In genomic region chr4:48141048-48141447, GRCh38 we compare ENCODE assay signal across 8 cellular contexts. TPM values are rescaled to one million over a fixed set of nuclear protein-coding genes. Genes with fewer than 3 reads are reported as not detected.
DNase-seq lines count a peak whose midpoint lies in the region; ATAC-seq, FAIRE-seq and TF ChIP-seq lines count a peak whose summit lies in the region.

No MANE protein-coding gene starts in this region.

- TF ChIP-seq EP300 in upper lobe of left lung (IDR thresholded peaks at IDR 0.05), result no peak

- no peaks in the 10 kb centered on the region for H4K20me1 ChIP-seq in astrocyte (ENCODE audit: insufficient read depth, low read length)

- peak; percentile 42 for TF ChIP-seq CTCF in BJ (IDR thresholded peaks at IDR 0.05; ENCODE audit: insufficient read depth, low read depth, low read length)
- TF ChIP-seq CTCF in astrocyte (IDR thresholded peaks at IDR 0.05; ENCODE audit: insufficient read depth, low read depth, low read length), result peak; percentile 53
- TF ChIP-seq CTCF in upper lobe of left lung (IDR thresholded peaks at IDR 0.05), result peak; percentile 31 to 61 (median 46)

- WGBS in upper lobe of left lung, 2 donors, result 54 to 55% methylated on average over 2 of the region's 2 CpGs

- no peak overlapping the region for H3K9ac ChIP-seq in astrocyte (ENCODE audit: low read length)

- DNase-seq in BJ (ENCODE audit: low read depth) (no peak), GM19239 (ENCODE audit: insufficient read length, low spot score) (no peak), NCI-H2081 treated with DMSO at 0.1 percent for 48 hours (lab: John Stamatoyannopoulos, UW) (peak; percentile 43), astrocyte (ENCODE audit: low read depth) (peak; percentile 14), upper lobe of left lung (no peak), NCI-H1930 (lab: John Stamatoyannopoulos, UW) (no peak)

- H3K9me3 ChIP-seq in astrocyte (ENCODE audit: insufficient read depth, low read depth, low read length) (no peaks in the 10 kb centered on the region), upper lobe of left lung (no peaks in the 10 kb centered on the region)

- no peak overlapping the region for H3K27ac Mint-ChIP-seq in astrocyte (ENCODE audit: unreplicated experiment)

- H3K27me3 ChIP-seq in BJ (ENCODE audit: control insufficient read depth, insufficient read depth, low read length) (peaks cover 1% of the 10 kb centered on the region; the same call in 1 of the 2 replicates), astrocyte (ENCODE audit: insufficient read depth, low read length) (no peaks in the 10 kb centered on the region), upper lobe of left lung (no peaks in the 10 kb centered on the region)

- FAIRE-seq in GM19239 (lab: Jason Lieb, UNC), result peak; percentile 83
- no peak for FAIRE-seq in astrocyte (lab: Jason Lieb, UNC)
- FAIRE-seq in islet of Langerhans (lab: Jason Lieb, UNC), result peak; percentile 98

- no peak overlapping the region for H3K27ac ChIP-seq in astrocyte (ENCODE audit: low read depth, low read length)
- no peak overlapping the region for H3K27ac ChIP-seq in upper lobe of left lung

- no peaks in the 10 kb centered on the region for H3K27me3 Mint-ChIP-seq in astrocyte (ENCODE audit: low read depth, unreplicated experiment)

- no peak overlapping the region for H3K4me2 ChIP-seq in astrocyte (ENCODE audit: low read length)

- H3K36me3 Mint-ChIP-seq in astrocyte (ENCODE audit: low read depth, unreplicated experiment), result peaks cover 5% of the 10 kb centered on the region

- H3K4me1 Mint-ChIP-seq in astrocyte (ENCODE audit: low read depth, unreplicated experiment), result peaks cover 11% of the 10 kb centered on the region

- no peaks in the 10 kb centered on the region for H3K9me3 Mint-ChIP-seq in astrocyte (ENCODE audit: unreplicated experiment)

- peak in 1 of 2 donors; percentile 67 for ATAC-seq in upper lobe of left lung (ENCODE audit: low FRiP score in 2 of 2)
- ATAC-seq in GM21825 (IDR thresholded peaks at IDR 0.05; ENCODE audit: unreplicated experiment), result no peak

- no peaks in the 10 kb centered on the region for H3K36me3 ChIP-seq in BJ (ENCODE audit: control insufficient read depth, insufficient read depth, low read length)
- H3K36me3 ChIP-seq in astrocyte (ENCODE audit: insufficient read depth, low read length), result no peaks in the 10 kb centered on the region
- peaks cover 0 to 18% (median 2%) of the 10 kb centered on the region in 4 donors for H3K36me3 ChIP-seq in upper lobe of left lung

- no peaks in the 10 kb centered on the region for H3K79me2 ChIP-seq in astrocyte (ENCODE audit: insufficient read depth, low read length)

- H3K4me3 Mint-ChIP-seq in astrocyte (ENCODE audit: unreplicated experiment), result no peak overlapping the region

- TF ChIP-seq POLR2A in upper lobe of left lung (IDR thresholded peaks at IDR 0.05), result no peak

- H3K4me3 ChIP-seq in BJ (ENCODE audit: low read depth, low read length) (no peak overlapping the region), astrocyte (ENCODE audit: insufficient read depth, low read depth, low read length) (no peak overlapping the region), upper lobe of left lung (no peak overlapping the region)

- H3K4me1 ChIP-seq in astrocyte (ENCODE audit: insufficient read depth, low read length) (no peaks in the 10 kb centered on the region), upper lobe of left lung (peaks cover 0 to 13% (median 0%) of the 10 kb centered on the region in 4 donors)

- H2AFZ ChIP-seq in astrocyte (ENCODE audit: low read depth, low read length), result no peak overlapping the region

- CTCF ChIA-PET in BJ (lab: Yijun Ruan, JAX), result interaction anchor here (1.0 to 3.4 kb wide), 8 partner anchors 9 to 107 kb away, joined by 3 to 27 read pairs (median 4); no protein-coding TSS in a partner anchor

- POLR2A ChIA-PET in BJ (lab: Charles Lee), result no interaction called here

RNA-seq across cellular contexts. Expression of gene TXK, which starts 7.0 kb away (rescaled TPM):
- polyA plus RNA-seq in BJ (2011; rRNA removed), result 0.10 TPM in 1 of 2 replicates, not detected in the other
- polyA minus RNA-seq in BJ (2011; rRNA and poly(A)+ RNA removed), result 0.33 TPM in 1 of 2 replicates, not detected in the other
- total RNA-seq in astrocyte (0.50 TPM in 1 of 2 replicates, not detected in the other), upper lobe of left lung (10 to 100 TPM in 2 of 6 donors, 1 to 10 TPM in 4; 4.0 to 16.8 (median 6.2) TPM)

Comparison
In these comparisons a context has a peak if more than half of its experiments do, and no peak if none do; other contexts are left out.
1. DNase-seq: peak in NCI-H2081 treated with DMSO at 0.1 percent for 48 hours (single experiment) and astrocyte (single experiment); none in BJ (single experiment), GM19239 (single experiment), upper lobe of left lung (0 of 2) and NCI-H1930 (0 of 2).
2. Peak in every context shown above with its lines, with median percentiles within 50 percentile points of each other: CTCF ChIP-seq.